ENCODE assay signal across 8 cellular contexts in genomic region chr18:22563098-22563707, GRCh38.
DNase-seq lines count a peak whose midpoint lies in the region; ATAC-seq, FAIRE-seq and TF ChIP-seq lines count a peak whose summit lies in the region.

No MANE protein-coding gene starts in this region.

- no peak overlapping the region for H3K27ac ChIP-seq in GM12878 (ENCODE audit: control insufficient read depth, insufficient read depth)

- H3K4me3 Mint-ChIP-seq in stimulated activated effector memory CD8-positive, alpha-beta T cell treated with anti-CD3 and anti-CD28 coated beads, Interleukin-12 subunit alpha, Interleukin-12 subunit beta, amount 100 ng/mL, for 72 hours, result no peak overlapping the region

- TF ChIP-seq CTCF in GM12878 (IDR thresholded peaks at IDR 0.05 in 2 of 3, conservative IDR thresholded peaks at IDR 0.05 in 1 of 3; ENCODE audit: control insufficient read depth in 2 of 3, extremely low read depth in 1 of 3, insufficient read depth in 1 of 3, low read depth in 3 of 3, low read length in 3 of 3), result peak; percentile 46 to 67 (median 63); a peak in 5 of 6 replicates

- in situ Hi-C loops in GM12878 (cut with MboI), result loop anchor here (10.0 kb wide), 2 partner anchors 568 to 658 kb away; no protein-coding TSS in a partner anchor

- ATAC-seq in HG03045 (IDR thresholded peaks at IDR 0.05; ENCODE audit: unreplicated experiment), result peak; percentile 52
- peak; percentile 97 for ATAC-seq in GM12878
- peak; percentile 84 for ATAC-seq in stimulated activated effector memory CD8-positive, alpha-beta T cell treated with anti-CD3 and anti-CD28 coated beads, Interleukin-12 subunit alpha, Interleukin-12 subunit beta, amount 100 ng/mL, for 72 hours
- ATAC-seq in HG02763 (IDR thresholded peaks at IDR 0.05; ENCODE audit: unreplicated experiment), result no peak

- H3K4me1 ChIP-seq in GM12878 (ENCODE audit: control insufficient read depth, insufficient read depth, low read length), result no peaks in the 10 kb centered on the region

- H3K36me3 ChIP-seq in GM12878 (ENCODE audit: control insufficient read depth in 2 of 2, insufficient read depth in 2 of 2, low read length in 1 of 2), result no peaks in the 10 kb centered on the region

- H3K4me1 Mint-ChIP-seq in stimulated activated effector memory CD8-positive, alpha-beta T cell treated with anti-CD3 and anti-CD28 coated beads, Interleukin-12 subunit alpha, Interleukin-12 subunit beta, amount 100 ng/mL, for 72 hours, result peaks cover 10% of the 10 kb centered on the region

- TF ChIP-seq POLR2A in GM12892 (IDR thresholded peaks at IDR 0.05; ENCODE audit: low read depth, low read length), result no peak
- no peak for TF ChIP-seq POLR2A in GM12878 (IDR thresholded peaks at IDR 0.05; ENCODE audit: low read depth, low read length)

- H3K27ac Mint-ChIP-seq in stimulated activated effector memory CD8-positive, alpha-beta T cell treated with anti-CD3 and anti-CD28 coated beads, Interleukin-12 subunit alpha, Interleukin-12 subunit beta, amount 100 ng/mL, for 72 hours, result no peak overlapping the region

- H2AFZ ChIP-seq in GM12878 (ENCODE audit: control insufficient read depth, low read depth, low read length), result no peak overlapping the region

- no peaks in the 10 kb centered on the region for H3K9me3 ChIP-seq in GM12878 (replicated peaks; ENCODE audit: control insufficient read depth, insufficient read depth, low read length)

- no peak overlapping the region for H3K4me2 ChIP-seq in GM12878 (ENCODE audit: control insufficient read depth, insufficient read depth)

- peak; percentile 79 for TF ChIP-seq RAD21 in GM12878 (IDR thresholded peaks at IDR 0.05; ENCODE audit: insufficient read depth, low read depth, low read length)

- RAD21 ChIA-PET in GM12878 (lab: Charles Lee; ENCODE audit: unreplicated experiment), result interaction anchor here (1.1 to 1.4 kb wide), 2 partner anchors 140 to 1368 kb away, joined by 3 read pairs; no protein-coding TSS in a partner anchor

- CTCF ChIA-PET in GM12878 (lab: Yijun Ruan, JAX), result interaction anchor here (0.7 to 2.1 kb wide), 5 partner anchors 10 to 564 kb away, joined by 3 to 7 read pairs (median 3); no protein-coding TSS in a partner anchor

- no peak overlapping the region for H3K9ac ChIP-seq in GM12878 (ENCODE audit: control insufficient read depth, insufficient read depth, low read length)

- peak; percentile 17 for FAIRE-seq in GM12892 (lab: Jason Lieb, UNC)
- peak; percentile 90 for FAIRE-seq in GM12878 (lab: Jason Lieb, UNC)

- no peak overlapping the region for H3K4me3 ChIP-seq in GM12878

- DNase-seq in AG08395 (ENCODE audit: low spot score) (peak; percentile 87), GM12892 (ENCODE audit: insufficient read length) (peak; percentile 25), NCI-H526 treated with DMSO at 0.1 percent for 48 hours (lab: John Stamatoyannopoulos, UW) (peak; percentile 30), GM12878 (ENCODE audit: low read depth, low spot score) (peak; percentile 3), iPS-NIHi11 (ENCODE audit: low spot score) (peak; percentile 75)
- DNase-seq in stimulated activated effector memory CD8-positive, alpha-beta T cell treated with anti-CD3 and anti-CD28 coated beads, Interleukin-12 subunit alpha, Interleukin-12 subunit beta, amount 100 ng/mL, for 72 hours (ENCODE audit: low spot score in 2 of 2), result no peak

- POLR2A ChIA-PET in GM12878 (lab: Charles Lee), result no interaction called here

- TF ChIP-seq EP300 in GM12878 (IDR thresholded peaks at IDR 0.05; ENCODE audit: borderline replicate concordance in 1 of 2, control insufficient read depth in 1 of 2, low read depth in 2 of 2, low read length in 2 of 2), result no peak

- SMC1A ChIA-PET in GM12878 (lab: Charles Lee; ENCODE audit: uncharacterized antibody, unreplicated experiment), result interaction anchor here (1.4 to 2.5 kb wide), 3 partner anchors 140 to 565 kb away, joined by 3 to 11 read pairs (median 4); no protein-coding TSS in a partner anchor

- no TSS peak for BruUV-seq in GM12878 (replicated peaks; lab: Mats Ljungman, UMichigan)

- peaks cover 2 to 3% of the 10 kb centered on the region in 2 experiments; a peak in 2 of 4 replicates for H3K27me3 ChIP-seq in GM12878 (replicated peaks in 1 of 2; ENCODE audit: control insufficient read depth in 2 of 2, insufficient read depth in 2 of 2, low read length in 1 of 2)

- intact Hi-C loops in GM12878 (cut with micrococcal nuclease; ENCODE audit: unreplicated experiment), result loop anchor here (1.0 to 2.0 kb wide), 4 partner anchors 142 to 666 kb away; no protein-coding TSS in a partner anchor

- H3K36me3 Mint-ChIP-seq in stimulated activated effector memory CD8-positive, alpha-beta T cell treated with anti-CD3 and anti-CD28 coated beads, Interleukin-12 subunit alpha, Interleukin-12 subunit beta, amount 100 ng/mL, for 72 hours, result no peaks in the 10 kb centered on the region

- H3K79me2 ChIP-seq in GM12878 (ENCODE audit: control insufficient read depth, insufficient read depth, low read length), result no peaks in the 10 kb centered on the region

- no peaks in the 10 kb centered on the region for H4K20me1 ChIP-seq in GM12878 (ENCODE audit: control insufficient read depth, insufficient read depth)

- 8% methylated on average over 6 of the region's 6 CpGs for WGBS in GM12878 (ENCODE audit: insufficient coverage, insufficient replicate concordance, low lambda C conversion rate, missing lambda C conversion rate)

- no peaks in the 10 kb centered on the region for H3K9me3 Mint-ChIP-seq in stimulated activated effector memory CD8-positive, alpha-beta T cell treated with anti-CD3 and anti-CD28 coated beads, Interleukin-12 subunit alpha, Interleukin-12 subunit beta, amount 100 ng/mL, for 72 hours

TF ChIP-seq in GM12878, 131 proteins besides CTCF, POLR2A, EP300 and RAD21:
- TF ChIP-seq SMC3 (IDR thresholded peaks at IDR 0.05; ENCODE audit: borderline replicate concordance, low read length) (peak; percentile 67; the same call in 1 of the 2 replicates), RBBP5 (conservative IDR thresholded peaks at IDR 0.05) (no peak)

Comparison
In these comparisons a context has a peak if more than half of its experiments do, and no peak if none do; other contexts are left out.
1. DNase-seq: peak in AG08395 (single experiment), GM12892 (single experiment), NCI-H526 treated with DMSO at 0.1 percent for 48 hours (single experiment), GM12878 (single experiment) and iPS-NIHi11 (single experiment); none in stimulated activated effector memory CD8-positive, alpha-beta T cell treated with anti-CD3 and anti-CD28 coated beads, Interleukin-12 subunit alpha, Interleukin-12 subunit beta, amount 100 ng/mL, for 72 hours (0 of 2).